Comparison of ENCODE assay signal across 10 cellular contexts in genomic region chr19:14150041-14150769, GRCh38. TPM values are rescaled to one million over a fixed set of nuclear protein-coding genes. Genes with fewer than 3 reads are reported as not detected.
DNase-seq lines count a peak whose midpoint lies in the region; ATAC-seq, FAIRE-seq and TF ChIP-seq lines count a peak whose summit lies in the region.
"Had no signal": no experiment of that assay in that cellular context is flagged by ENCODE, and none has a peak within 500 bp of the region (broad histone marks: within the 10 kb centered on the region; RNA-seq: fewer than 3 reads in every experiment).

No MANE protein-coding gene starts in this region.

- peak overlapping the region; percentile 43 for H3K4me2 ChIP-seq in skeletal muscle satellite cell (ENCODE audit: low read length)

- H3K27me3 Mint-ChIP-seq in T-helper 17 cell = no peaks in the 10 kb centered on the region

- ATAC-seq in T-helper 17 cell (peak; percentile 12), GM19023 (IDR thresholded peaks at IDR 0.05; ENCODE audit: unreplicated experiment) (no peak), HG02759 (IDR thresholded peaks at IDR 0.05; ENCODE audit: unreplicated experiment) (no peak)

- no peaks in the 10 kb centered on the region for H3K36me3 Mint-ChIP-seq in T-helper 17 cell (ENCODE audit: low read depth)

- H3K9me3 ChIP-seq in T-helper 17 cell (ENCODE audit: control insufficient read depth, low read length, poor library complexity, severe bottlenecking) = no peaks in the 10 kb centered on the region
- H3K9me3 ChIP-seq in esophagus (ENCODE audit: control insufficient read depth in 2 of 2, insufficient read depth in 1 of 2, low read depth in 1 of 2, low read length in 1 of 2) = no peaks in the 10 kb centered on the region
- H3K9me3 ChIP-seq in skeletal muscle satellite cell (replicated peaks; ENCODE audit: low read length) = no peaks in the 10 kb centered on the region
- H3K9me3 ChIP-seq: SJCRH30 had no signal

- H3K4me3 Mint-ChIP-seq in T-helper 17 cell = peak overlapping the region; percentile 91

- DNase-seq in D721Med (ENCODE audit: insufficient read length, low spot score) (peak; percentile 81), T-helper 17 cell (no peak), hepatic stellate cell (ENCODE audit: low spot score) (no peak), nucleus accumbens (lab: John Stamatoyannopoulos, UW) (no peak)
- DNase-seq: NCI-H146 had no signal

- peaks cover 0 to 18% of the 10 kb centered on the region in 2 donors for H3K4me1 ChIP-seq in esophagus (ENCODE audit: control insufficient read depth in 2 of 2, insufficient read depth in 2 of 2, low read length in 1 of 2)
- H3K4me1 ChIP-seq in skeletal muscle satellite cell (ENCODE audit: control insufficient read depth, insufficient read depth, low read length) = peaks cover 19% of the 10 kb centered on the region
- H3K4me1 ChIP-seq: SJCRH30 had no signal

- 47 to 77% methylated on average over 10 of the region's 10 CpGs for WGBS in esophagus, 2 donors

- TF ChIP-seq CTCF in D721Med (IDR thresholded peaks at IDR 0.05; ENCODE audit: insufficient read depth, missing control alignments) = no peak

- FAIRE-seq in D721Med (lab: Jason Lieb, UNC) = no peak

- H3K4me1 Mint-ChIP-seq in T-helper 17 cell = peaks cover 34% of the 10 kb centered on the region

- H3K27ac Mint-ChIP-seq in T-helper 17 cell = peak overlapping the region; percentile 96

- peak overlapping the region; percentile 80 to 83 for H3K27ac ChIP-seq in esophagus (ENCODE audit: low read depth in 2 of 2, low read length in 1 of 2)
- H3K27ac ChIP-seq: SJCRH30 had no signal

- peak overlapping the region; percentile 33 for H3K9ac ChIP-seq in skeletal muscle satellite cell (ENCODE audit: low read depth, low read length)

- H3K4me3 ChIP-seq in esophagus (ENCODE audit: low read depth in 1 of 2, low read length in 2 of 2) = no peak overlapping the region
- no peak overlapping the region for H3K4me3 ChIP-seq in skeletal muscle satellite cell (ENCODE audit: low read length)
- H3K4me3 ChIP-seq: SJCRH30 had no signal

- H3K36me3 ChIP-seq in esophagus (ENCODE audit: control insufficient read depth in 2 of 2, insufficient read depth in 2 of 2, low read length in 1 of 2) = peaks cover 0 to 9% of the 10 kb centered on the region in 2 donors
- H3K36me3 ChIP-seq in skeletal muscle satellite cell (ENCODE audit: insufficient read depth, low read length) = no peaks in the 10 kb centered on the region
- H3K36me3 ChIP-seq: SJCRH30 had no signal

- H3K27me3 ChIP-seq in esophagus (ENCODE audit: control insufficient read depth in 1 of 2, insufficient read depth in 2 of 2, low read length in 2 of 2) (no peaks in the 10 kb centered on the region), skeletal muscle satellite cell (ENCODE audit: control insufficient read depth, insufficient read depth, low read length) (no peaks in the 10 kb centered on the region)
- H3K27me3 ChIP-seq: SJCRH30 had no signal

RNA-seq across cellular contexts. Expression of gene ASF1B, which starts 13.8 kb away (rescaled TPM):
- total RNA-seq in T-helper 17 cell = 1 to 10 TPM; 1.5 to 1.9 TPM
- polyA plus RNA-seq in esophagus = 10 to 100 TPM in 1 of 2 donors, 1 to 10 TPM in 1; 9.1 to 14.6 TPM
- total RNA-seq in skeletal muscle satellite cell (2012; rRNA removed) = 9.1 and 17.3 TPM in 2 replicates

RNA-seq across cellular contexts. Expression of gene PRKACA, which starts 32.6 kb away (rescaled TPM):
- 10 to 100 TPM; 35.2 to 38.5 TPM for total RNA-seq in T-helper 17 cell
- polyA plus RNA-seq in esophagus = 10 to 100 TPM; 31.2 to 32.2 TPM
- total RNA-seq in skeletal muscle satellite cell (2012; rRNA removed) = 48.4 and 75.8 TPM in 2 replicates

RNA-seq across cellular contexts. Expression of gene ADGRL1, which starts 55.8 kb away (rescaled TPM):
- total RNA-seq in T-helper 17 cell = 10 to 100 TPM; 14.9 to 30.8 TPM
- polyA plus RNA-seq in esophagus = 10 to 100 TPM in 1 of 2 donors, 1 to 10 TPM in 1; 4.7 to 11.1 TPM
- total RNA-seq in skeletal muscle satellite cell (2012; rRNA removed) = 1.0 and 1.5 TPM in 2 replicates

RNA-seq across cellular contexts. Expression of gene SAMD1, which starts 59.7 kb away (rescaled TPM):
- total RNA-seq in T-helper 17 cell = 10 to 100 TPM; 24.8 to 25.3 TPM
- polyA plus RNA-seq in esophagus = 10 to 100 TPM; 27.6 to 28.4 TPM
- total RNA-seq in skeletal muscle satellite cell (2012; rRNA removed) = 33.9 and 34.2 TPM in 2 replicates
